ENCODE assay signal across 22 cellular contexts in genomic region chr6:36280467-36280866, GRCh38. TPM values are rescaled to one million over a fixed set of nuclear protein-coding genes. Genes with fewer than 3 reads are reported as not detected.
"Had no signal": no experiment of that assay in that cellular context is flagged by ENCODE, and none has a peak within 500 bp of the region (broad histone marks: within the 10 kb centered on the region; RNA-seq: fewer than 3 reads in every experiment).

No MANE protein-coding gene starts in this region.

- DNase-seq: activated CD4-positive, alpha-beta T cell treated with anti-CD3 and anti-CD28 coated beads for 48 hours; activated CD8-positive, alpha-beta T cell treated with anti-CD3 and anti-CD28 coated beads for 36 hours; activated effector memory CD4-positive, alpha-beta T cell treated with Interleukin-2 at 50 U/mL for 16 hours; activated naive CD4-positive, alpha-beta T cell treated with anti-CD3 and anti-CD28 coated beads, Interleukin-2, amount 50 U/mL, for 16 hours; activated T-cell treated with anti-CD3 and anti-CD28 coated beads, Interleukin-2, amount 50 U/mL, for 4 hours; hippocampal formation; kidney; left ventricle myocardium inferior; nephron progenitor cell; occipital lobe; stimulated activated CD4-positive, alpha-beta T cell treated with anti-CD3 and anti-CD28 coated beads, Interleukin-2, amount 100 ng/mL, for 48 hours; stimulated activated naive CD8-positive, alpha-beta T cell treated with anti-CD3 and anti-CD28 coated beads, Interleukin-15, Interleukin-2, amounts not matched to agents 100 U/mL and 50 U/mL, for 24 hours; T-helper 2 cell; upper lobe of left lung had no signal

- H3K36me3 ChIP-seq: left ventricle myocardium inferior, suprapubic skin, upper lobe of left lung had no signal

- H3K4me1 ChIP-seq: left ventricle myocardium inferior, suprapubic skin, upper lobe of left lung had no signal

- H3K4me3 ChIP-seq: left ventricle myocardium inferior, suprapubic skin, upper lobe of left lung had no signal

- H3K9me3 ChIP-seq: left ventricle myocardium inferior, suprapubic skin, upper lobe of left lung had no signal

- H3K27ac ChIP-seq: left ventricle myocardium inferior, suprapubic skin, upper lobe of left lung had no signal

- ATAC-seq: activated CD8-positive, alpha-beta T cell treated with anti-CD3 and anti-CD28 coated beads for 36 hours; activated T-cell treated with anti-CD3 and anti-CD28 coated beads, Interleukin-2, amount 50 U/mL, for 4 hours; stimulated activated naive CD8-positive, alpha-beta T cell treated with anti-CD3 and anti-CD28 coated beads, Interleukin-15, Interleukin-2, amounts not matched to agents 100 U/mL and 50 U/mL, for 24 hours; WTC11 had no signal

RNA-seq across cellular contexts. Expression of gene PNPLA1, which starts 10.6 kb away (rescaled TPM):
- total RNA-seq: activated CD8-positive, alpha-beta T cell treated with anti-CD3 and anti-CD28 coated beads for 36 hours; cardiac septum; glomerular endothelial cell; left ventricle myocardium inferior; occipital lobe; skeletal muscle tissue; WTC11 had no signal

RNA-seq across cellular contexts. Expression of gene BNIP5, which starts 56.2 kb away (rescaled TPM):
- total RNA-seq: activated CD8-positive, alpha-beta T cell treated with anti-CD3 and anti-CD28 coated beads for 36 hours; activated T-cell treated with anti-CD3 and anti-CD28 coated beads, Interleukin-2, amount 50 U/mL, for 4 hours; cardiac septum; glomerular endothelial cell; left ventricle myocardium inferior; mesenteric fat pad; occipital lobe; posterior vena cava; skeletal muscle tissue; WTC11 had no signal
- polyA plus RNA-seq: esophagus had no signal
